ENCODE assay signal across 17 cellular contexts in genomic region chr1:205043866-205044265, GRCh38. TPM values are rescaled to one million over a fixed set of nuclear protein-coding genes. Genes with fewer than 3 reads are reported as not detected.
DNase-seq lines count a peak whose midpoint lies in the region; FAIRE-seq and TF ChIP-seq lines count a peak whose summit lies in the region.
"Had no signal": no experiment of that assay in that cellular context is flagged by ENCODE, and none has a peak within 500 bp of the region (broad histone marks: within the 10 kb centered on the region; RNA-seq: fewer than 3 reads in every experiment).

No MANE protein-coding gene starts in this region.

- H2BK20ac ChIP-seq in H1 (ENCODE audit: low read length): no peak overlapping the region

- H2BK15ac ChIP-seq in H1 (ENCODE audit: low read length): no peak overlapping the region

- CTCF ChIA-PET in H1 (lab: Charles Lee; ENCODE audit: partially characterized antibody): interaction anchor here (0.7 to 2.2 kb wide), 6 partner anchors 10 to 56 kb away, joined by 3 to 12 read pairs (median 3); no protein-coding TSS in a partner anchor
- CTCF ChIA-PET in CD4-positive, alpha-beta memory T cell (lab: Charles Lee; ENCODE audit: partially characterized antibody): interaction anchor here (0.7 kb wide), 1 partner anchor 237 kb away, joined by 3 read pairs; no protein-coding TSS in a partner anchor

- no peak overlapping the region for H3K4ac ChIP-seq in H1 (replicated peaks; ENCODE audit: insufficient read length, low read depth, low read length)

- H3K4me1 Mint-ChIP-seq in neural progenitor cell: peaks cover 32% of the 10 kb centered on the region
- H3K4me1 Mint-ChIP-seq in CD4-positive, alpha-beta memory T cell: no peaks in the 10 kb centered on the region

- no peak overlapping the region for H3K14ac ChIP-seq in H1 (ENCODE audit: insufficient read length)

- H3K23ac ChIP-seq in H1 (ENCODE audit: insufficient read length): no peak overlapping the region

- peak; percentile 61 for DNase-seq in NT2/D1 (ENCODE audit: low read depth, low spot score)
- DNase-seq in H1 (ENCODE audit: low read depth in 1 of 2, low spot score in 2 of 2): no peak
- DNase-seq in neural progenitor cell (ENCODE audit: low spot score): peak; percentile 53
- no peak for DNase-seq in NCI-H2227 treated with DMSO at 0.1 percent for 48 hours (lab: John Stamatoyannopoulos, UW)
- DNase-seq in CD4-positive, alpha-beta memory T cell: no peak
- DNase-seq in NCI-H510A treated with DMSO at 0.1 percent for 48 hours (lab: John Stamatoyannopoulos, UW): no peak
- DNase-seq in RKO (ENCODE audit: low spot score): no peak
- DNase-seq: DMS79 treated with DMSO at 0.1 percent for 48 hours, GM23248, NCI-H1436, NCI-H2029 treated with DMSO at 0.1 percent for 48 hours, NCI-H524 had no signal

- H3K79me1 ChIP-seq in H1 (ENCODE audit: low read depth, low read length): no peaks in the 10 kb centered on the region

- peaks cover 8% of the 10 kb centered on the region for H3F3A ChIP-seq in neural progenitor cell (ENCODE audit: low read depth)

- H3K4me1 ChIP-seq in BLaER1 (peaks cover 73% of the 10 kb centered on the region), NT2/D1 (ENCODE audit: insufficient read depth, insufficient read length) (peaks cover 38% of the 10 kb centered on the region), H1 (replicated peaks in 1 of 4; ENCODE audit: control insufficient read depth in 3 of 4, insufficient read depth in 4 of 4, low read length in 3 of 4) (peaks cover 13 to 27% (median 16%) of the 10 kb centered on the region in 4 experiments), neural progenitor cell (peaks cover 40% of the 10 kb centered on the region)
- no peaks in the 10 kb centered on the region for H3K4me1 ChIP-seq in CD4-positive, alpha-beta memory T cell (ENCODE audit: insufficient read depth, low read length)

- H3K36me3 ChIP-seq in BLaER1: no peaks in the 10 kb centered on the region
- no peaks in the 10 kb centered on the region for H3K36me3 ChIP-seq in NT2/D1 (ENCODE audit: insufficient read depth, insufficient read length, low read length)
- no peaks in the 10 kb centered on the region for H3K36me3 ChIP-seq in H1 (ENCODE audit: control insufficient read depth in 2 of 4, insufficient read depth in 4 of 4, low read length in 3 of 4)
- no peaks in the 10 kb centered on the region for H3K36me3 ChIP-seq in neural progenitor cell
- no peaks in the 10 kb centered on the region for H3K36me3 ChIP-seq in CD4-positive, alpha-beta memory T cell (ENCODE audit: insufficient read depth, low read length)

- H3K4me3 Mint-ChIP-seq in neural progenitor cell: peak overlapping the region; percentile 64
- no peak overlapping the region for H3K4me3 Mint-ChIP-seq in CD4-positive, alpha-beta memory T cell

- peak overlapping the region; percentile 43; the same call in 1 of the 2 replicates for H2BK12ac ChIP-seq in H1 (ENCODE audit: low read depth, low read length)

- H3K27ac ChIP-seq in BLaER1: no peak overlapping the region
- no peak overlapping the region for H3K27ac ChIP-seq in H1 (ENCODE audit: low read depth, low read length)
- H3K27ac ChIP-seq in neural progenitor cell: no peak overlapping the region
- no peak overlapping the region for H3K27ac ChIP-seq in CD4-positive, alpha-beta memory T cell (ENCODE audit: low read depth, low read length)
- H3K27ac ChIP-seq: GM23248, KMS-11 had no signal

- no peak for TF ChIP-seq EP300 in H1 (IDR thresholded peaks at IDR 0.05; ENCODE audit: borderline replicate concordance in 1 of 2, low read depth in 2 of 2, low read length in 2 of 2)

- H3K4me3 ChIP-seq in BLaER1: no peak overlapping the region; the same call in 1 of the 2 replicates
- H3K4me3 ChIP-seq in NT2/D1 (ENCODE audit: insufficient read length, low read depth): no peak overlapping the region
- H3K4me3 ChIP-seq in H1 (ENCODE audit: extremely low read depth in 1 of 4, insufficient read depth in 2 of 4, low read depth in 3 of 4, low read length in 4 of 4): peak overlapping the region in 1 of 4 experiments; percentile 56; a peak in 1 of 8 replicates
- peak overlapping the region; percentile 50 for H3K4me3 ChIP-seq in neural progenitor cell
- no peak overlapping the region for H3K4me3 ChIP-seq in CD4-positive, alpha-beta memory T cell (ENCODE audit: low read length in 2 of 2)
- H3K4me3 ChIP-seq: GM23248 had no signal

- WGBS in H1 (ENCODE audit: extremely low coverage in 1 of 2, insufficient coverage in 1 of 2, insufficient read length in 1 of 2, insufficient replicate concordance in 2 of 2, low coverage in 1 of 2, low lambda C conversion rate in 2 of 2, missing lambda C conversion rate in 1 of 2), 2 experiments: 55% methylated on average over 2 of the region's 4 CpGs; no CpG with 5 or more reads in 1 of the 2 experiments

- peaks cover 3% of the 10 kb centered on the region; the same call in 1 of the 2 replicates for H3K23me2 ChIP-seq in H1 (ENCODE audit: low read depth, low read length)

- H3K27ac Mint-ChIP-seq in neural progenitor cell: no peak overlapping the region
- no peak overlapping the region for H3K27ac Mint-ChIP-seq in CD4-positive, alpha-beta memory T cell

- no peak for TF ChIP-seq CTCF in H1 (IDR thresholded peaks at IDR 0.05; ENCODE audit: control extremely low read depth in 1 of 3, insufficient read depth in 1 of 3, low read depth in 1 of 3, low read length in 3 of 3)
- no peak for TF ChIP-seq CTCF in neural progenitor cell (IDR thresholded peaks at IDR 0.05)

- H2AFZ ChIP-seq in H1 (ENCODE audit: low read length) (no peak overlapping the region), neural progenitor cell (replicated peaks) (no peak overlapping the region)
- H2AFZ ChIP-seq: GM23248 had no signal

- no peaks in the 10 kb centered on the region for H4K20me1 ChIP-seq in BLaER1
- H4K20me1 ChIP-seq in H1 (replicated peaks in 1 of 2; ENCODE audit: control insufficient read depth in 1 of 2, insufficient read depth in 2 of 2, low read length in 2 of 2): peaks cover 0 to 1% of the 10 kb centered on the region in 2 experiments
- H4K20me1 ChIP-seq in neural progenitor cell (ENCODE audit: low read depth): peaks cover 10% of the 10 kb centered on the region

- TF ChIP-seq POLR2A in H1 (IDR thresholded peaks at IDR 0.05; ENCODE audit: control extremely low read depth in 1 of 2, low read depth in 2 of 2, low read length in 2 of 2): no peak

- no peak overlapping the region for H4K8ac ChIP-seq in H1 (ENCODE audit: extremely low read depth, insufficient read depth, low read length)

- POLR2A ChIA-PET in H1 (lab: Charles Lee; ENCODE audit: partially characterized antibody): interaction anchor here (0.9 to 1.3 kb wide), 4 partner anchors 9 to 52 kb away, joined by 3 read pairs; no protein-coding TSS in a partner anchor
- POLR2A ChIA-PET in CD4-positive, alpha-beta memory T cell (lab: Charles Lee; ENCODE audit: partially characterized antibody): no interaction called here

- intact Hi-C loops in CD4-positive, alpha-beta memory T cell (cut with micrococcal nuclease): no loop called here

- peaks cover 32% of the 10 kb centered on the region for H3K27me3 Mint-ChIP-seq in neural progenitor cell (ENCODE audit: insufficient read depth, low read depth)
- peaks cover 19 to 51% of the 10 kb centered on the region in 2 donors for H3K27me3 Mint-ChIP-seq in CD4-positive, alpha-beta memory T cell

- H3K9me3 ChIP-seq in BLaER1: no peaks in the 10 kb centered on the region
- H3K9me3 ChIP-seq in NT2/D1 (ENCODE audit: insufficient read depth, low read length): no peaks in the 10 kb centered on the region
- H3K9me3 ChIP-seq in H1 (ENCODE audit: insufficient read depth in 2 of 2, low read depth in 1 of 2, low read length in 1 of 2): no peaks in the 10 kb centered on the region
- H3K9me3 ChIP-seq in neural progenitor cell (ENCODE audit: low read depth): no peaks in the 10 kb centered on the region
- H3K9me3 ChIP-seq in CD4-positive, alpha-beta memory T cell (ENCODE audit: control insufficient read depth in 1 of 2, low read length in 2 of 2): no peaks in the 10 kb centered on the region

- H4K5ac ChIP-seq in H1 (ENCODE audit: insufficient read length, low read depth, low read length): no peak overlapping the region

- no peak overlapping the region for H2AK5ac ChIP-seq in H1 (ENCODE audit: low read depth, low read length)

- no peaks in the 10 kb centered on the region for H3K36me3 Mint-ChIP-seq in neural progenitor cell
- no peaks in the 10 kb centered on the region for H3K36me3 Mint-ChIP-seq in CD4-positive, alpha-beta memory T cell

- no peak overlapping the region for H3K18ac ChIP-seq in H1 (ENCODE audit: extremely low read depth, low read length)

- H3K9ac ChIP-seq in BLaER1: no peak overlapping the region
- H3K9ac ChIP-seq in NT2/D1 (ENCODE audit: insufficient read length, low read depth): no peak overlapping the region
- H3K9ac ChIP-seq in H1 (replicated peaks in 1 of 4; ENCODE audit: extremely low read depth in 1 of 4, low read depth in 3 of 4, low read length in 3 of 4): no peak overlapping the region
- no peak overlapping the region for H3K9ac ChIP-seq in neural progenitor cell
- H3K9ac ChIP-seq: GM23248, KMS-11 had no signal

- peaks cover 39% of the 10 kb centered on the region for H3K27me3 ChIP-seq in BLaER1
- H3K27me3 ChIP-seq in NT2/D1 (ENCODE audit: insufficient read depth, insufficient read length): peaks cover 82% of the 10 kb centered on the region
- H3K27me3 ChIP-seq in H1 (replicated peaks in 1 of 4; ENCODE audit: control insufficient read depth in 3 of 4, extremely low read depth in 1 of 4, insufficient read depth in 3 of 4, low read length in 3 of 4): peaks cover 0 to 32% (median 18%) of the 10 kb centered on the region in 4 experiments; a peak in 5 of 7 replicates
- peaks cover 33% of the 10 kb centered on the region for H3K27me3 ChIP-seq in neural progenitor cell
- no peaks in the 10 kb centered on the region for H3K27me3 ChIP-seq in CD4-positive, alpha-beta memory T cell (ENCODE audit: insufficient read depth, low read length)

- H3K9me3 Mint-ChIP-seq in neural progenitor cell: no peaks in the 10 kb centered on the region
- no peaks in the 10 kb centered on the region for H3K9me3 Mint-ChIP-seq in CD4-positive, alpha-beta memory T cell

- TF ChIP-seq RAD21 in H1 (IDR thresholded peaks at IDR 0.05 in 1 of 2, conservative IDR thresholded peaks at IDR 0.05 in 1 of 2; ENCODE audit: low read depth in 2 of 2, low read length in 2 of 2): no peak

- no peak overlapping the region for H2BK120ac ChIP-seq in H1 (replicated peaks; ENCODE audit: low read depth, low read length)

- H3K56ac ChIP-seq in H1 (replicated peaks; ENCODE audit: insufficient read length, low read depth, low read length): no peak overlapping the region

- H3K79me2 ChIP-seq in H1 (ENCODE audit: control insufficient read depth in 1 of 2, insufficient read depth in 2 of 2, low read length in 2 of 2): no peaks in the 10 kb centered on the region
- peaks cover 6% of the 10 kb centered on the region for H3K79me2 ChIP-seq in neural progenitor cell (ENCODE audit: low read depth)

- FAIRE-seq in H1 (lab: Jason Lieb, UNC): no peak
- FAIRE-seq: G401.6 had no signal

- no peak overlapping the region for H2BK5ac ChIP-seq in H1 (ENCODE audit: low read depth, low read length)

- H3K4me2 ChIP-seq in BLaER1: peak overlapping the region; percentile 84
- peak overlapping the region; percentile 57 to 90 for H3K4me2 ChIP-seq in H1 (ENCODE audit: insufficient read depth in 1 of 2, low read depth in 2 of 2, low read length in 2 of 2)
- H3K4me2 ChIP-seq in neural progenitor cell: peak overlapping the region; percentile 94
- H3K4me2 ChIP-seq: KMS-11 had no signal

- H4K91ac ChIP-seq in H1 (replicated peaks; ENCODE audit: insufficient read length, low read length): no peak overlapping the region

RNA-seq across cellular contexts. Expression of gene CNTN2, which starts 0.9 kb away (rescaled TPM):
- 3.9 TPM in 2 replicates for total RNA-seq in H1 (2021; fragmentation: NEBNext Ultra II Directional; extraction: Animal tissue kit (Norgen Biotek cat#: 25700))
- polyA plus RNA-seq in H1 (2011; rRNA removed): 1.2 and 2.3 TPM in 2 replicates
- polyA plus RNA-seq in H1 (2011; cell fraction: cytosol; rRNA removed): 1.1 TPM
- 4.8 TPM for polyA plus RNA-seq in H1 (2011; cell fraction: nucleus; rRNA removed)
- 2.1 to 2.4 TPM (median 2.3 TPM) in 4 replicates for polyA plus RNA-seq in H1 (2012, experiment 1 of 2)
- polyA plus RNA-seq in H1 (2012, experiment 2 of 2): 1.4 TPM
- polyA plus RNA-seq in H1 (2013, experiment 1 of 2): 3.1 TPM
- 4.4 TPM for polyA plus RNA-seq in H1 (2013, experiment 2 of 2)
- 2.4 and 2.8 TPM in 2 replicates for polyA minus RNA-seq in H1 (2011; rRNA and poly(A)+ RNA removed)
- 3.8 TPM for polyA minus RNA-seq in H1 (2011; cell fraction: cytosol; rRNA and poly(A)+ RNA removed)
- polyA minus RNA-seq in H1 (2011; cell fraction: nucleus; rRNA and poly(A)+ RNA removed): 6.8 TPM
- 8.4 and 12.8 TPM in 2 replicates for total RNA-seq in neural progenitor cell (ENCODE audit: low replicate concordance)
- total RNA-seq in CD4-positive, alpha-beta memory T cell: not detected
- not detected for polyA plus RNA-seq in CD4-positive, alpha-beta memory T cell
- total RNA-seq: GM23248, M059J had no signal
- polyA plus RNA-seq: BJ, GM23248 had no signal

RNA-seq across cellular contexts. Expression of gene TMEM81, which starts 40.4 kb away (rescaled TPM):
- total RNA-seq in H1 (2021; fragmentation: NEBNext Ultra II Directional; extraction: Animal tissue kit (Norgen Biotek cat#: 25700)): 5.8 and 5.9 TPM in 2 replicates
- 1.3 and 2.1 TPM in 2 replicates for polyA plus RNA-seq in H1 (2011; rRNA removed)
- polyA plus RNA-seq in H1 (2011; cell fraction: cytosol; rRNA removed): 3.1 TPM
- 1.3 TPM for polyA plus RNA-seq in H1 (2011; cell fraction: nucleus; rRNA removed)
- polyA plus RNA-seq in H1 (2012, experiment 1 of 2): 3.9 to 4.9 TPM (median 4.8 TPM) in 4 replicates
- polyA plus RNA-seq in H1 (2012, experiment 2 of 2): 0.56 TPM
- polyA plus RNA-seq in H1 (2013, experiment 1 of 2): 1.7 TPM
- 1.9 TPM for polyA plus RNA-seq in H1 (2013, experiment 2 of 2)
- polyA minus RNA-seq in H1 (2011; rRNA and poly(A)+ RNA removed): 4.8 and 6.8 TPM in 2 replicates
- 1.2 TPM for polyA minus RNA-seq in H1 (2011; cell fraction: cytosol; rRNA and poly(A)+ RNA removed)
- 6.8 TPM for polyA minus RNA-seq in H1 (2011; cell fraction: nucleus; rRNA and poly(A)+ RNA removed)
- total RNA-seq in neural progenitor cell (ENCODE audit: low replicate concordance): 2.1 and 3.3 TPM in 2 replicates
- total RNA-seq in CD4-positive, alpha-beta memory T cell: 1 to 10 TPM; 8.8 to 8.9 TPM
- 1 to 10 TPM; 1.0 to 1.5 TPM for polyA plus RNA-seq in CD4-positive, alpha-beta memory T cell

Comparison
In these comparisons a context has a peak if more than half of its experiments do, and no peak if none do; other contexts are left out.
1. DNase-seq: peak in NT2/D1 (single experiment) and neural progenitor cell (single experiment); none in H1 (0 of 2), NCI-H2227 treated with DMSO at 0.1 percent for 48 hours (single experiment), CD4-positive, alpha-beta memory T cell (0 of 5), NCI-H510A treated with DMSO at 0.1 percent for 48 hours (single experiment) and RKO (single experiment).
2. Peak in every context shown above with its lines, with median percentiles within 50 percentile points of each other: H3K4me2 ChIP-seq.